In the genomic region with DNA sequence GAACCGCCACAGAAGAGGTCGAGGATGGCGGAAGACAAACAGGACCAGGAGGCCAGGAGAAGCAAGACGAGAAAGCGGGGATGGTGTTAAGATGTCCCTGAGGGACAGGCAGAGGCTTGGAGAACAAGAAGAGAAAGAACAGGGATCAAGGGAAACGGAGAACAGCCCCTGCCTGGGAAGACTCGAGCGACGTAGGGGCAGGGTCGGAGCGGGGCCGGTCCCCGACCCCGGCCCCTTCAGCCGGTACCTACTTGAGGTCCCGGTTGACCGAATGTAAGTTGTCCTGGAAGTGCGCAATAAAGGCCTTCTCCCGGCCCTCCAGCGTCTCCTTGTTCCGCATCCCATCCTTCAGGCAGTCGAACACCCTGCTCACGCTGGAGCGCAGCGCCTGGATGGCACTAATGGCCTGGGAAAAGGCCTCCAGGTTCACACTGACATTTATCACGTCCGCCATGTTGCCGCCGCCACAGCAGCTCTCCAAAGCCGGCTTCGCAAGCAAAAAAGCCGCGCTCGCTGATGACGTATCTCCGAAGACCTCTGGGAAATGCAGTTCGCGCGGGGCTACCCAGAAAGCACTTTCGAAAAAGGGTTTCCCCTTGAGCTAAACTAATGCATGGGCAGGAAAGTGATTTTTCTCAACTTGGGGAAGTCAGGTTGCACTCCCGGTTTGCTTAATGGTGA, we compare ENCODE assay signal across 8 cellular contexts.
DNase-seq lines count a peak whose midpoint lies in the region; ATAC-seq lines count a peak whose summit lies in the region.

A gene with protein sequence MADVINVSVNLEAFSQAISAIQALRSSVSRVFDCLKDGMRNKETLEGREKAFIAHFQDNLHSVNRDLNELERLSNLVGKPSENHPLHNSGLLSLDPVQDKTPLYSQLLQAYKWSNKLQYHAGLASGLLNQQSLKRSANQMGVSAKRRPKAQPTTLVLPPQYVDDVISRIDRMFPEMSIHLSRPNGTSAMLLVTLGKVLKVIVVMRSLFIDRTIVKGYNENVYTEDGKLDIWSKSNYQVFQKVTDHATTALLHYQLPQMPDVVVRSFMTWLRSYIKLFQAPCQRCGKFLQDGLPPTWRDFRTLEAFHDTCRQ (minus strand): TSS at position 477 of the 681 bp plus-strand sequence. CDS start 23 bp downstream, at position 454.

- peaks cover 49% of the 10 kb centered on the region for H3K79me2 ChIP-seq in ACC112 (ENCODE audit: control insufficient read depth, insufficient read depth, low read length, unreplicated experiment)

- peak within 1 kb of the TSS; percentile 95 for H3K4me3 ChIP-seq in ACC112 (ENCODE audit: low read depth, low read length)

- 0 out of 2 replicates have a peak, but pooled peaks cover 4% of the 10 kb centered on the region for H3K36me3 ChIP-seq in ACC112 (ENCODE audit: insufficient read depth, low read length)

- peak within 1 kb of the TSS; percentile 77 for H3K27ac ChIP-seq in ACC112 (ENCODE audit: low read depth, low read length)

- DNase-seq in NCI-H446 (lab: John Stamatoyannopoulos, UW) (peak; percentile 77 to 81), islet precursor cell (peak; percentile 95)
- DNase-seq in activated CD4-positive, CD25-positive, alpha-beta regulatory T cell treated with anti-CD3 and anti-CD28 coated beads, Interleukin-2, amount 50 U/mL, for 16 hours (ENCODE audit: low read depth, low spot score), result peak; percentile 86
- DNase-seq in central memory CD4-positive, alpha-beta T cell, result peak; percentile 87
- DNase-seq in stimulated activated CD4-positive, alpha-beta T cell treated with anti-CD3 and anti-CD28 coated beads, Interleukin-12 subunit alpha, Interleukin-12 subunit beta, amount 100 ng/mL, for 4 hours, result peak; percentile 89

- ATAC-seq in GM18868 (IDR thresholded peaks at IDR 0.05; ENCODE audit: unreplicated experiment), result peak; percentile 85
- ATAC-seq in HG03196 (IDR thresholded peaks at IDR 0.05; ENCODE audit: unreplicated experiment), result peak; percentile 85

- peaks cover 35% of the 10 kb centered on the region for H3K4me1 ChIP-seq in ACC112 (ENCODE audit: control insufficient read depth, insufficient read depth, low read length, unreplicated experiment)

- H3K27me3 ChIP-seq in ACC112 (ENCODE audit: insufficient read depth, low read length), result peaks cover 8% of the 10 kb centered on the region

- H2AFZ ChIP-seq in ACC112 (ENCODE audit: low read length, unreplicated experiment), result peak within 1 kb of the TSS; percentile 2

Comparison
In these comparisons a context has a peak if more than half of its experiments do, and no peak if none do; other contexts are left out.
1. Peak in every context shown above with its lines: DNase-seq, ATAC-seq, H3K4me3 ChIP-seq and H3K27ac ChIP-seq.